In the genomic region with DNA sequence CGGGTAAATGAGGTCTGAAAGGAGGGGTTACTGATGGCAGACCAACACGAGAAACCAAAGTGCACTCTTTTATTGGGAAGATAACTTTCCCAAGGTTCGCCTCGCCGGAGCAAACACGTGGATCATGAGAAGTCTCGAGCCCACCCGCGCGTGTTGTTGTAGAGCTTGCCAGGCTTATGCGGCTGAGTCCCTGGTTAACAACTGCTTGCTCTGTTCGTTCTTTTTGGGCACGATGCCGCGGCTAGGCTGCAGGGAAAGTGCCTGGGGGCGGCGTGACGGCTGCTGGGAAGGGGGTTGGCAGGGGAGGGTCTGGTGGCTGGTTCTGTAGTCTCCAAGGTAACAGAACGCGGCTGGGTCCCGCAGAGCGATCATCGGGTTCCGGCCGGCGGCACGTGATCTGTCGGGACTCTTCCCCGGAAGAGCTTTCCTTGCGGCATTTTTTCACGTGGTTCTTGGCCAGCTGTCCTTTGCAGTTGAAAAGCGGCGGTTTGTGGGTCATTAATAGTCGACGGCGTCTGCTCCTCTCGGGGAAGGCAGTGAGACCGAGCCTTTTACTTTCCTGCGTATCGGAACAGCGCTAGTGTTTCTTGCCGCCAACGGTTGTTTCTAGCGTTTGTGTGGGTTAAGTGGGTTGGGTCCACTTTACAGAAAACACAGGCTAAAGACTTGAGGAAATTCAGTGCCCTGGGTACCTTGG, we compare ENCODE assay signal across 1 cellular context.
TF ChIP-seq lines count a peak whose summit lies in the region.

No MANE protein-coding gene starts in this region.

TF ChIP-seq in HEK293, 187 proteins besides CTCF, POLR2A, EP300 and RAD21 (continued from another document and continues in another):
- TF ChIP-seq ZNF692 (tag by site-specific recombination; IDR thresholded peaks at IDR 0.05) (peak; percentile 44), SP2 (tag by site-specific recombination; IDR thresholded peaks at IDR 0.05) (peak; percentile 59), ZNF175 (tag by site-specific recombination; IDR thresholded peaks at IDR 0.05) (no peak), BCL6B (tag by site-specific recombination; IDR thresholded peaks at IDR 0.05) (no peak), ZNF16 (tag by site-specific recombination; IDR thresholded peaks at IDR 0.05; ENCODE audit: low read depth) (no peak), WT1 (tag by site-specific recombination; IDR thresholded peaks at IDR 0.05) (no peak), ZNF792 (tag by site-specific recombination; IDR thresholded peaks at IDR 0.05) (no peak), ZBTB20 (tag by site-specific recombination; IDR thresholded peaks at IDR 0.05) (peak; percentile 74), MYNN (tag by site-specific recombination; IDR thresholded peaks at IDR 0.05; ENCODE audit: borderline replicate concordance) (no peak), ZNF335 (tag by site-specific recombination; conservative IDR thresholded peaks at IDR 0.05) (peak; percentile 24; the same call in 1 of the 2 replicates), OVOL3 (tag by site-specific recombination; IDR thresholded peaks at IDR 0.05) (no peak), ZBTB17 (tag by site-specific recombination; IDR thresholded peaks at IDR 0.05) (peak; percentile 78), ZEB2 (tag by site-specific recombination; IDR thresholded peaks at IDR 0.05) (no peak), ZNF132 (tag by site-specific recombination; IDR thresholded peaks at IDR 0.05; ENCODE audit: borderline replicate concordance) (no peak), ZNF777 (tag by site-specific recombination; IDR thresholded peaks at IDR 0.05; ENCODE audit: borderline replicate concordance) (no peak), ZNF24 (tag by site-specific recombination; IDR thresholded peaks at IDR 0.05) (no peak; the same call in 1 of the 2 replicates), ZNF37A (tag by site-specific recombination; IDR thresholded peaks at IDR 0.05) (no peak), ZNF654 (tag by site-specific recombination; IDR thresholded peaks at IDR 0.05; ENCODE audit: low read depth) (no peak), KLF7 (tag by site-specific recombination; IDR thresholded peaks at IDR 0.05; ENCODE audit: borderline replicate concordance) (no peak), ZNF704 (tag by site-specific recombination; IDR thresholded peaks at IDR 0.05) (no peak), PRDM1 (tag by site-specific recombination; IDR thresholded peaks at IDR 0.05) (peak; percentile 56), ZNF623 (tag by site-specific recombination; IDR thresholded peaks at IDR 0.05) (no peak), YY2 (tag by site-specific recombination; IDR thresholded peaks at IDR 0.05) (no peak), ZNF596 (tag by site-specific recombination; IDR thresholded peaks at IDR 0.05) (no peak), ZNF529 (tag by site-specific recombination; IDR thresholded peaks at IDR 0.05; ENCODE audit: insufficient replicate concordance) (no peak), ZNF114 (tag by site-specific recombination; IDR thresholded peaks at IDR 0.05) (no peak), ZNF514 (tag by site-specific recombination; IDR thresholded peaks at IDR 0.05) (no peak), ZBTB11 (tag by site-specific recombination; conservative IDR thresholded peaks at IDR 0.05; ENCODE audit: low read depth) (peak; percentile 23; the same call in 1 of the 2 replicates), EGR2 (tag by site-specific recombination; IDR thresholded peaks at IDR 0.05; ENCODE audit: low read depth) (no peak), ZFP69B (tag by site-specific recombination; IDR thresholded peaks at IDR 0.05) (no peak), ZNF76 (tag by site-specific recombination; IDR thresholded peaks at IDR 0.05; ENCODE audit: borderline replicate concordance, low read depth) (peak; percentile 86), IKZF3 (tag by site-specific recombination; IDR thresholded peaks at IDR 0.05) (no peak; the same call in 1 of the 2 replicates), ZNF621 (tag by site-specific recombination; IDR thresholded peaks at IDR 0.05) (no peak)
- TF ChIP-seq, protein P1, sequence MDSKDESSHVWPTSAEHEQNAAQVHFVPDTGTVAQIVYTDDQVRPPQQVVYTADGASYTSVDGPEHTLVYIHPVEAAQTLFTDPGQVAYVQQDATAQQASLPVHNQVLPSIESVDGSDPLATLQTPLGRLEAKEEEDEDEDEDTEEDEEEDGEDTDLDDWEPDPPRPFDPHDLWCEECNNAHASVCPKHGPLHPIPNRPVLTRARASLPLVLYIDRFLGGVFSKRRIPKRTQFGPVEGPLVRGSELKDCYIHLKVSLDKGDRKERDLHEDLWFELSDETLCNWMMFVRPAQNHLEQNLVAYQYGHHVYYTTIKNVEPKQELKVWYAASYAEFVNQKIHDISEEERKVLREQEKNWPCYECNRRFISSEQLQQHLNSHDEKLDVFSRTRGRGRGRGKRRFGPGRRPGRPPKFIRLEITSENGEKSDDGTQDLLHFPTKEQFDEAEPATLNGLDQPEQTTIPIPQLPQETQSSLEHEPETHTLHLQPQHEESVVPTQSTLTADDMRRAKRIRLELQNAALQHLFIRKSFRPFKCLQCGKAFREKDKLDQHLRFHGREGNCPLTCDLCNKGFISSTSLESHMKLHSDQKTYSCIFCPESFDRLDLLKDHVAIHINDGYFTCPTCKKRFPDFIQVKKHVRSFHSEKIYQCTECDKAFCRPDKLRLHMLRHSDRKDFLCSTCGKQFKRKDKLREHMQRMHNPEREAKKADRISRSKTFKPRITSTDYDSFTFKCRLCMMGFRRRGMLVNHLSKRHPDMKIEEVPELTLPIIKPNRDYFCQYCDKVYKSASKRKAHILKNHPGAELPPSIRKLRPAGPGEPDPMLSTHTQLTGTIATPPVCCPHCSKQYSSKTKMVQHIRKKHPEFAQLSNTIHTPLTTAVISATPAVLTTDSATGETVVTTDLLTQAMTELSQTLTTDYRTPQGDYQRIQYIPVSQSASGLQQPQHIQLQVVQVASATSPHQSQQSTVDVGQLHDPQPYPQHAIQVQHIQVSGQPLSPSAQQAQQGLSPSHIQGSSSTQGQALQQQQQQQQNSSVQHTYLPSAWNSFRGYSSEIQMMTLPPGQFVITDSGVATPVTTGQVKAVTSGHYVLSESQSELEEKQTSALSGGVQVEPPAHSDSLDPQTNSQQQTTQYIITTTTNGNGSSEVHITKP (tag by site-specific recombination; IDR thresholded peaks at IDR 0.05), result peak; percentile 63; the same call in 1 of the 2 replicates
- TF ChIP-seq, protein P2, sequence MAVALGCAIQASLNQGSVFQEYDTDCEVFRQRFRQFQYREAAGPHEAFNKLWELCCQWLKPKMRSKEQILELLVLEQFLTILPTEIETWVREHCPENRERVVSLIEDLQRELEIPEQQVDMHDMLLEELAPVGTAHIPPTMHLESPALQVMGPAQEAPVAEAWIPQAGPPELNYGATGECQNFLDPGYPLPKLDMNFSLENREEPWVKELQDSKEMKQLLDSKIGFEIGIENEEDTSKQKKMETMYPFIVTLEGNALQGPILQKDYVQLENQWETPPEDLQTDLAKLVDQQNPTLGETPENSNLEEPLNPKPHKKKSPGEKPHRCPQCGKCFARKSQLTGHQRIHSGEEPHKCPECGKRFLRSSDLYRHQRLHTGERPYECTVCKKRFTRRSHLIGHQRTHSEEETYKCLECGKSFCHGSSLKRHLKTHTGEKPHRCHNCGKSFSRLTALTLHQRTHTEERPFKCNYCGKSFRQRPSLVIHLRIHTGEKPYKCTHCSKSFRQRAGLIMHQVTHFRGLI (tag by site-specific recombination; IDR thresholded peaks at IDR 0.05), result no peak
- TF ChIP-seq, protein P3, sequence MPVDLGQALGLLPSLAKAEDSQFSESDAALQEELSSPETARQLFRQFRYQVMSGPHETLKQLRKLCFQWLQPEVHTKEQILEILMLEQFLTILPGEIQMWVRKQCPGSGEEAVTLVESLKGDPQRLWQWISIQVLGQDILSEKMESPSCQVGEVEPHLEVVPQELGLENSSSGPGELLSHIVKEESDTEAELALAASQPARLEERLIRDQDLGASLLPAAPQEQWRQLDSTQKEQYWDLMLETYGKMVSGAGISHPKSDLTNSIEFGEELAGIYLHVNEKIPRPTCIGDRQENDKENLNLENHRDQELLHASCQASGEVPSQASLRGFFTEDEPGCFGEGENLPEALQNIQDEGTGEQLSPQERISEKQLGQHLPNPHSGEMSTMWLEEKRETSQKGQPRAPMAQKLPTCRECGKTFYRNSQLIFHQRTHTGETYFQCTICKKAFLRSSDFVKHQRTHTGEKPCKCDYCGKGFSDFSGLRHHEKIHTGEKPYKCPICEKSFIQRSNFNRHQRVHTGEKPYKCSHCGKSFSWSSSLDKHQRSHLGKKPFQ (tag by site-specific recombination; IDR thresholded peaks at IDR 0.05), result no peak
- TF ChIP-seq, protein P4, sequence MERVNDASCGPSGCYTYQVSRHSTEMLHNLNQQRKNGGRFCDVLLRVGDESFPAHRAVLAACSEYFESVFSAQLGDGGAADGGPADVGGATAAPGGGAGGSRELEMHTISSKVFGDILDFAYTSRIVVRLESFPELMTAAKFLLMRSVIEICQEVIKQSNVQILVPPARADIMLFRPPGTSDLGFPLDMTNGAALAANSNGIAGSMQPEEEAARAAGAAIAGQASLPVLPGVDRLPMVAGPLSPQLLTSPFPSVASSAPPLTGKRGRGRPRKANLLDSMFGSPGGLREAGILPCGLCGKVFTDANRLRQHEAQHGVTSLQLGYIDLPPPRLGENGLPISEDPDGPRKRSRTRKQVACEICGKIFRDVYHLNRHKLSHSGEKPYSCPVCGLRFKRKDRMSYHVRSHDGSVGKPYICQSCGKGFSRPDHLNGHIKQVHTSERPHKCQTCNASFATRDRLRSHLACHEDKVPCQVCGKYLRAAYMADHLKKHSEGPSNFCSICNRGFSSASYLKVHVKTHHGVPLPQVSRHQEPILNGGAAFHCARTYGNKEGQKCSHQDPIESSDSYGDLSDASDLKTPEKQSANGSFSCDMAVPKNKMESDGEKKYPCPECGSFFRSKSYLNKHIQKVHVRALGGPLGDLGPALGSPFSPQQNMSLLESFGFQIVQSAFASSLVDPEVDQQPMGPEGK (tag by site-specific recombination; IDR thresholded peaks at IDR 0.05), result peak; percentile 60; the same call in 1 of the 2 replicates
- TF ChIP-seq, protein P5, sequence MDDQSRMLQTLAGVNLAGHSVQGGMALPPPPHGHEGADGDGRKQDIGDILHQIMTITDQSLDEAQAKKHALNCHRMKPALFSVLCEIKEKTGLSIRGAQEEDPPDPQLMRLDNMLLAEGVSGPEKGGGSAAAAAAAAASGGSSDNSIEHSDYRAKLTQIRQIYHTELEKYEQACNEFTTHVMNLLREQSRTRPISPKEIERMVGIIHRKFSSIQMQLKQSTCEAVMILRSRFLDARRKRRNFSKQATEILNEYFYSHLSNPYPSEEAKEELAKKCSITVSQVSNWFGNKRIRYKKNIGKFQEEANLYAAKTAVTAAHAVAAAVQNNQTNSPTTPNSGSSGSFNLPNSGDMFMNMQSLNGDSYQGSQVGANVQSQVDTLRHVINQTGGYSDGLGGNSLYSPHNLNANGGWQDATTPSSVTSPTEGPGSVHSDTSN (CRISPR knock-in tag; IDR thresholded peaks at IDR 0.05), result no peak
